Comparison of ENCODE assay signal across 1 cellular context in the genomic region with DNA sequence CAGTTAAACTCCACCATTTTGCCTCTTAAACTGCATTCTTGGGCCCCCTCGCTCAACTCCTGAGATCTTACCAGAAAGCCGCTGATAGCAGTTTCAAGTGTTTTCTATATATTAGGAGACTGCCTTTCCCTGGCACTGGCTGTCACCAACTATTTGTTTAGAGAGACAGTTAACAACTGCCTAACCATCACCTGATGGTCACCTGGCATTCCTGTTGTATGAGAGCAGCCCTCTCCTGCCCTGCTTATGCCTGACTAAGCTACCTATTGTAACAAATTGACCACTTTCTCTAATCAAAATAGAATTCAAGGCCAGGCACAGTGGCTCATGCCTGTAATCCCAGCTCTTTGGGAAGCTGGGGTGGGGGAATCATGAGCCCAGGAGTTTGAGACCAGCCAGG.
TF ChIP-seq lines count a peak whose summit lies in the region.

No MANE protein-coding gene starts in this region.

TF ChIP-seq in GM23338, 12 proteins besides CTCF, POLR2A, EP300 and RAD21:
- TF ChIP-seq ZNF331 (CRISPR knock-in tag; IDR thresholded peaks at IDR 0.05; ENCODE audit: low read depth) (no peak), JUNB (IDR thresholded peaks at IDR 0.05; ENCODE audit: unreplicated experiment) (no peak), STAT1 (IDR thresholded peaks at IDR 0.05; ENCODE audit: unreplicated experiment) (no peak)
- TF ChIP-seq, protein P1, sequence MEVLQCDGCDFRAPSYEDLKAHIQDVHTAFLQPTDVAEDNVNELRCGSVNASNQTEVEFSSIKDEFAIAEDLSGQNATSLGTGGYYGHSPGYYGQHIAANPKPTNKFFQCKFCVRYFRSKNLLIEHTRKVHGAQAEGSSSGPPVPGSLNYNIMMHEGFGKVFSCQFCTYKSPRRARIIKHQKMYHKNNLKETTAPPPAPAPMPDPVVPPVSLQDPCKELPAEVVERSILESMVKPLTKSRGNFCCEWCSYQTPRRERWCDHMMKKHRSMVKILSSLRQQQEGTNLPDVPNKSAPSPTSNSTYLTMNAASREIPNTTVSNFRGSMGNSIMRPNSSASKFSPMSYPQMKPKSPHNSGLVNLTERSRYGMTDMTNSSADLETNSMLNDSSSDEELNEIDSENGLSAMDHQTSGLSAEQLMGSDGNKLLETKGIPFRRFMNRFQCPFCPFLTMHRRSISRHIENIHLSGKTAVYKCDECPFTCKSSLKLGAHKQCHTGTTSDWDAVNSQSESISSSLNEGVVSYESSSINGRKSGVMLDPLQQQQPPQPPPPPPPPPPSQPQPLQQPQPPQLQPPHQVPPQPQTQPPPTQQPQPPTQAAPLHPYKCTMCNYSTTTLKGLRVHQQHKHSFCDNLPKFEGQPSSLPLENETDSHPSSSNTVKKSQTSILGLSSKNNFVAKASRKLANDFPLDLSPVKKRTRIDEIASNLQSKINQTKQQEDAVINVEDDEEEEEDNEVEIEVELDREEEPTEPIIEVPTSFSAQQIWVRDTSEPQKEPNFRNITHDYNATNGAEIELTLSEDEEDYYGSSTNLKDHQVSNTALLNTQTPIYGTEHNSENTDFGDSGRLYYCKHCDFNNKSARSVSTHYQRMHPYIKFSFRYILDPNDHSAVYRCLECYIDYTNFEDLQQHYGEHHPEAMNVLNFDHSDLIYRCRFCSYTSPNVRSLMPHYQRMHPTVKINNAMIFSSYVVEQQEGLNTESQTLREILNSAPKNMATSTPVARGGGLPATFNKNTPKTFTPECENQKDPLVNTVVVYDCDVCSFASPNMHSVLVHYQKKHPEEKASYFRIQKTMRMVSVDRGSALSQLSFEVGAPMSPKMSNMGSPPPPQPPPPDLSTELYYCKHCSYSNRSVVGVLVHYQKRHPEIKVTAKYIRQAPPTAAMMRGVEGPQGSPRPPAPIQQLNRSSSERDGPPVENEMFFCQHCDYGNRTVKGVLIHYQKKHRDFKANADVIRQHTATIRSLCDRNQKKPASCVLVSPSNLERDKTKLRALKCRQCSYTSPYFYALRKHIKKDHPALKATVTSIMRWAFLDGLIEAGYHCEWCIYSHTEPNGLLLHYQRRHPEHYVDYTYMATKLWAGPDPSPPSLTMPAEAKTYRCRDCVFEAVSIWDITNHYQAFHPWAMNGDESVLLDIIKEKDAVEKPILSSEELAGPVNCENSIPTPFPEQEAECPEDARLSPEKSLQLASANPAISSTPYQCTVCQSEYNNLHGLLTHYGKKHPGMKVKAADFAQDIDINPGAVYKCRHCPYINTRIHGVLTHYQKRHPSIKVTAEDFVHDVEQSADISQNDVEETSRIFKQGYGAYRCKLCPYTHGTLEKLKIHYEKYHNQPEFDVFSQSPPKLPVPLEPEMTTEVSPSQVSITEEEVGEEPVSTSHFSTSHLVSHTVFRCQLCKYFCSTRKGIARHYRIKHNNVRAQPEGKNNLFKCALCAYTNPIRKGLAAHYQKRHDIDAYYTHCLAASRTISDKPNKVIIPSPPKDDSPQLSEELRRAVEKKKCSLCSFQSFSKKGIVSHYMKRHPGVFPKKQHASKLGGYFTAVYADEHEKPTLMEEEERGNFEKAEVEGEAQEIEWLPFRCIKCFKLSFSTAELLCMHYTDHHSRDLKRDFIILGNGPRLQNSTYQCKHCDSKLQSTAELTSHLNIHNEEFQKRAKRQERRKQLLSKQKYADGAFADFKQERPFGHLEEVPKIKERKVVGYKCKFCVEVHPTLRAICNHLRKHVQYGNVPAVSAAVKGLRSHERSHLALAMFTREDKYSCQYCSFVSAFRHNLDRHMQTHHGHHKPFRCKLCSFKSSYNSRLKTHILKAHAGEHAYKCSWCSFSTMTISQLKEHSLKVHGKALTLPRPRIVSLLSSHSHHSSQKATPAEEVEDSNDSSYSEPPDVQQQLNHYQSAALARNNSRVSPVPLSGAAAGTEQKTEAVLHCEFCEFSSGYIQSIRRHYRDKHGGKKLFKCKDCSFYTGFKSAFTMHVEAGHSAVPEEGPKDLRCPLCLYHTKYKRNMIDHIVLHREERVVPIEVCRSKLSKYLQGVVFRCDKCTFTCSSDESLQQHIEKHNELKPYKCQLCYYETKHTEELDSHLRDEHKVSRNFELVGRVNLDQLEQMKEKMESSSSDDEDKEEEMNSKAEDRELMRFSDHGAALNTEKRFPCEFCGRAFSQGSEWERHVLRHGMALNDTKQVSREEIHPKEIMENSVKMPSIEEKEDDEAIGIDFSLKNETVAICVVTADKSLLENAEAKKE (CRISPR knock-in tag; IDR thresholded peaks at IDR 0.05): no peak
